8 cellular contexts compared by ENCODE assay signal in the genomic region with DNA sequence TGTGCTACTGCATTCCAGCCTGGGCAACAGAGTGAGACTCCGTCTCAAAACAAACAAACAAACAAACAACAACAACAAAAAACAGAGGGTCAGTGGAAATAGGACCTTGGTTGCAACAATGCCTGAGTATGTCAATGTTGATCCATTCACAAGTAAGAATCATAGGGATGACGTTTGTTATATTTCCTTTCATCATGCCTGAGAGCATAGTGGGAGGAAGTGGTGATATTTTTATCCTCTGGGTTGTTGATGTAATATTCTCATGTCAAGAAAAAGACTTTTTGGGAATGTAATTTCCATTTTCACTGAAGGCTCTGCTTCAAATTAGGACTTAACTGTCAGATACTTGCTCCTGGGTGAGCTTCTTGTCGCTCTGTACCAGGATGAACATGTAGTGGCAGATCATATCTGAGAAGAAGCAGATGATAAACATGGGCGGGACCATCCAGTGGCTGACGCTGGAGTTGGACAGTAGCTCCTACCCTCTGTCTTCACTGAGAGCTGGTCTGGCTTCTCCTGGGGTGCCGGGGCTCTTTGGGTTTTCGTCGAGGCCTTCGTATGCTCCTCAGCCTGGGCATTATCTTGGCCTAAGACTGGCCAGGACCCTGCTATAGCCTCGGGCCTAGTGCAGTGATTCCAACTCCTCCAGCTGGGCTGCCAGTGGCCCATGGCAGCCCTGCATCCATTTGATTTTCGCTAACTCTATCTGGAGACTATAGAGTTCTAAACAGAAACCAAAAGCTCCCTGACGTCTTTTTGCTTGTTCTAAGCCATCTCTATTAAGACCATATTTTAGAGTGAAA. TPM values are rescaled to one million over a fixed set of nuclear protein-coding genes. Genes with fewer than 3 reads are reported as not detected.
DNase-seq lines count a peak whose midpoint lies in the region; ATAC-seq and TF ChIP-seq lines count a peak whose summit lies in the region.

No MANE protein-coding gene starts in this region.

- WGBS in suprapubic skin = 23% methylated on average over 12 of the region's 12 CpGs

- no peak for TF ChIP-seq CTCF in suprapubic skin (IDR thresholded peaks at IDR 0.05)

- no peaks in the 10 kb centered on the region for H3K9me3 ChIP-seq in suprapubic skin

- H3K27me3 ChIP-seq in suprapubic skin = no peaks in the 10 kb centered on the region

- no peak for ATAC-seq in GM21526 (IDR thresholded peaks at IDR 0.05; ENCODE audit: low FRiP score, unreplicated experiment)

- peaks cover 14% of the 10 kb centered on the region for H3K36me3 ChIP-seq in suprapubic skin

- peak in 1 of 2 donors; percentile 39 for TF ChIP-seq POLR2A in suprapubic skin (IDR thresholded peaks at IDR 0.05)

- H3K4me1 ChIP-seq in suprapubic skin = peaks cover 39% of the 10 kb centered on the region

- H3K27ac ChIP-seq in suprapubic skin = peak overlapping the region; percentile 91

- DNase-seq in AG08395 (ENCODE audit: low spot score) (peak; percentile 43), Kasumi-1 (lab: John Stamatoyannopoulos, UW) (peak; percentile 12 to 14), astrocyte of the hippocampus (ENCODE audit: low read depth, low spot score) (peak; percentile 28), iris pigment epithelial cell (ENCODE audit: low read depth) (peak; percentile 51), suprapubic skin (ENCODE audit: low spot score in 2 of 2) (peak in 1 of 2 donors; percentile 75), germinal center (ENCODE audit: low spot score) (no peak), NCI-H1417 treated with DMSO at 0.1 percent for 48 hours (lab: John Stamatoyannopoulos, UW) (no peak)

- H3K4me3 ChIP-seq in suprapubic skin = peak overlapping the region; percentile 37

- no peak for TF ChIP-seq EP300 in suprapubic skin (IDR thresholded peaks at IDR 0.05)

RNA-seq across cellular contexts. Expression of a gene that starts 19.6 kb away (rescaled TPM):
- 10 to 100 TPM; 33.2 to 69.1 (median 50.1) TPM for total RNA-seq in suprapubic skin

RNA-seq across cellular contexts. Expression of a gene that starts 58.2 kb away (rescaled TPM):
- total RNA-seq in suprapubic skin = 10 to 100 TPM; 16.9 to 25.4 (median 19.3) TPM

Comparison
In these comparisons a context has a peak if more than half of its experiments do, and no peak if none do; other contexts are left out.
1. DNase-seq: peak in AG08395 (single experiment), Kasumi-1 (2 of 2), astrocyte of the hippocampus (single experiment) and iris pigment epithelial cell (single experiment); none in germinal center (single experiment) and NCI-H1417 treated with DMSO at 0.1 percent for 48 hours (single experiment).